8 cellular contexts compared by ENCODE assay signal in genomic region chr15:83065431-83065830, GRCh38. TPM values are rescaled to one million over a fixed set of nuclear protein-coding genes. Genes with fewer than 3 reads are reported as not detected.
A peak's percentile ranks its signal among the peaks of the same experiment; 100 is the strongest.
DNase-seq lines count a peak whose midpoint lies in the region; ATAC-seq and TF ChIP-seq lines count a peak whose summit lies in the region.

No MANE protein-coding gene starts in this region.

- H3K4me1 Mint-ChIP-seq in activated CD4-positive, alpha-beta memory T cell treated with anti-CD3 and anti-CD28 coated beads for 36 hours (ENCODE audit: low read depth) = peaks cover 27% of the 10 kb centered on the region
- peaks cover 31% of the 10 kb centered on the region for H3K4me1 Mint-ChIP-seq in stimulated activated naive CD8-positive, alpha-beta T cell treated with anti-CD3 and anti-CD28 coated beads, Interleukin-15, amount 100 ng/mL, for 72 hours

- peaks cover 7% of the 10 kb centered on the region for H3K9me3 Mint-ChIP-seq in activated CD4-positive, alpha-beta memory T cell treated with anti-CD3 and anti-CD28 coated beads for 36 hours
- H3K9me3 Mint-ChIP-seq in stimulated activated naive CD8-positive, alpha-beta T cell treated with anti-CD3 and anti-CD28 coated beads, Interleukin-15, amount 100 ng/mL, for 72 hours = peaks cover 0 to 5% of the 10 kb centered on the region in 2 donors

- 38% methylated on average over 3 of the region's 3 CpGs for WGBS in SK-N-SH (ENCODE audit: low lambda C conversion rate)

- POLR2A ChIA-PET in SK-N-SH (lab: Yijun Ruan, JAX) = no interaction called here
- POLR2A ChIA-PET in activated CD4-positive, alpha-beta memory T cell treated with anti-CD3 and anti-CD28 coated beads for 36 hours (lab: Charles Lee) = interaction anchor here (0.9 kb wide), 1 partner anchor 9 kb away, joined by 3 read pairs; no protein-coding TSS in a partner anchor

- H3K9ac ChIP-seq in SK-N-SH = peak overlapping the region; percentile 95

- peaks cover 53% of the 10 kb centered on the region for H4K20me1 ChIP-seq in SK-N-SH (ENCODE audit: insufficient read depth)

- intact Hi-C loops in activated CD4-positive, alpha-beta memory T cell treated with anti-CD3 and anti-CD28 coated beads for 36 hours (cut with micrococcal nuclease) = loop anchor here (5.0 kb wide), 1 partner anchor 42 kb away; the partner anchor contains the start of gene TM6SF1

- H3K4me3 Mint-ChIP-seq in activated CD4-positive, alpha-beta memory T cell treated with anti-CD3 and anti-CD28 coated beads for 36 hours = peak overlapping the region; percentile 86
- no peak overlapping the region for H3K4me3 Mint-ChIP-seq in stimulated activated naive CD8-positive, alpha-beta T cell treated with anti-CD3 and anti-CD28 coated beads, Interleukin-15, amount 100 ng/mL, for 72 hours

- H3K9me3 ChIP-seq in SK-N-SH = no peaks in the 10 kb centered on the region
- H3K9me3 ChIP-seq in iPS-18c (ENCODE audit: control insufficient read depth, insufficient read depth, low read length) = no peaks in the 10 kb centered on the region

- no peak for TF ChIP-seq RAD21 in SK-N-SH (IDR thresholded peaks at IDR 0.05; ENCODE audit: low read length)

- DNase-seq in SK-N-SH (no peak), superior temporal gyrus (ENCODE audit: extremely low spot score) (no peak), KG1 (lab: John Stamatoyannopoulos, UW) (no peak), SW480 (ENCODE audit: low spot score) (no peak)
- DNase-seq in activated CD4-positive, alpha-beta memory T cell treated with anti-CD3 and anti-CD28 coated beads for 36 hours = no peak
- no peak for DNase-seq in stimulated activated naive CD8-positive, alpha-beta T cell treated with anti-CD3 and anti-CD28 coated beads, Interleukin-15, amount 100 ng/mL, for 72 hours

- H3K36me3 ChIP-seq in SK-N-SH (replicated peaks in 1 of 2; ENCODE audit: control insufficient read depth in 1 of 2, insufficient read depth in 2 of 2, low read length in 1 of 2) = peaks cover 6 to 7% of the 10 kb centered on the region in 2 experiments

- no peaks in the 10 kb centered on the region for H3K27me3 Mint-ChIP-seq in activated CD4-positive, alpha-beta memory T cell treated with anti-CD3 and anti-CD28 coated beads for 36 hours
- no peaks in the 10 kb centered on the region for H3K27me3 Mint-ChIP-seq in stimulated activated naive CD8-positive, alpha-beta T cell treated with anti-CD3 and anti-CD28 coated beads, Interleukin-15, amount 100 ng/mL, for 72 hours

- CTCF ChIA-PET in SK-N-SH (lab: Yijun Ruan, JAX) = no interaction called here
- CTCF ChIA-PET in activated CD4-positive, alpha-beta memory T cell treated with anti-CD3 and anti-CD28 coated beads for 36 hours (lab: Charles Lee) = interaction anchor here (2.5 kb wide), 1 partner anchor 54 kb away, joined by 12 read pairs; the partner anchor contains the start of gene C15orf40

- peaks cover 24 to 31% of the 10 kb centered on the region in 2 experiments; a peak in 3 of 4 replicates for H3K4me1 ChIP-seq in SK-N-SH (ENCODE audit: control insufficient read depth in 1 of 2, insufficient read depth in 2 of 2, low read depth in 1 of 2, low read length in 1 of 2)

- peaks cover 17% of the 10 kb centered on the region for H3F3A ChIP-seq in SK-N-SH (replicated peaks; ENCODE audit: insufficient read depth)

- peaks cover 10% of the 10 kb centered on the region for H3K36me3 Mint-ChIP-seq in activated CD4-positive, alpha-beta memory T cell treated with anti-CD3 and anti-CD28 coated beads for 36 hours

- no peak for TF ChIP-seq CTCF in SK-N-SH (IDR thresholded peaks at IDR 0.05)

- peaks cover 64% of the 10 kb centered on the region for H3K79me2 ChIP-seq in SK-N-SH (ENCODE audit: insufficient read depth)

- H3K4me3 ChIP-seq in SK-N-SH (ENCODE audit: low read depth in 2 of 2, low read length in 1 of 2) (peak overlapping the region; percentile 86 to 94), iPS-18c (ENCODE audit: insufficient read depth, low read depth, low read length) (peak overlapping the region; percentile 55)

- ATAC-seq in SK-N-SH treated with all-trans-retinoic acid at 6 μM for 48 hours = no peak
- ATAC-seq in stimulated activated naive CD8-positive, alpha-beta T cell treated with anti-CD3 and anti-CD28 coated beads, Interleukin-15, amount 100 ng/mL, for 72 hours = no peak

- no peak overlapping the region for H2AFZ ChIP-seq in SK-N-SH (ENCODE audit: low read depth)

- no peaks in the 10 kb centered on the region for H3K27me3 ChIP-seq in SK-N-SH (ENCODE audit: insufficient read depth)

- H3K9me2 ChIP-seq in SK-N-SH = no peaks in the 10 kb centered on the region

- no peak for TF ChIP-seq EP300 in SK-N-SH (IDR thresholded peaks at IDR 0.05; ENCODE audit: borderline replicate concordance in 1 of 2, low read depth in 1 of 2, low read length in 1 of 2)

- H3K4me2 ChIP-seq in SK-N-SH = peak overlapping the region; percentile 86

- peak overlapping the region; percentile 85 for H3K27ac Mint-ChIP-seq in activated CD4-positive, alpha-beta memory T cell treated with anti-CD3 and anti-CD28 coated beads for 36 hours
- H3K27ac Mint-ChIP-seq in stimulated activated naive CD8-positive, alpha-beta T cell treated with anti-CD3 and anti-CD28 coated beads, Interleukin-15, amount 100 ng/mL, for 72 hours = peak overlapping the region; percentile 24 to 89

- peak overlapping the region in 1 of 2 experiments; percentile 91; a peak in 1 of 4 replicates for H3K27ac ChIP-seq in SK-N-SH (ENCODE audit: low read depth in 2 of 2, low read length in 1 of 2)

TF ChIP-seq in SK-N-SH, 30 proteins besides CTCF, POLR2A, EP300 and RAD21 (continues in another document):
- no peak for TF ChIP-seq SIN3A (IDR thresholded peaks at IDR 0.05; ENCODE audit: borderline replicate concordance, low read depth, low read length)
- no peak for TF ChIP-seq REST (IDR thresholded peaks at IDR 0.05; ENCODE audit: low read depth, low read length)

TF ChIP-seq in SK-N-SH treated with all-trans-retinoic acid at 6 μM for 48 hours, 23 proteins besides CTCF, POLR2A, EP300 and RAD21:
- no peak for TF ChIP-seq CREB5 (CRISPR knock-in tag; IDR thresholded peaks at IDR 0.05; ENCODE audit: low read depth)
- TF ChIP-seq GLIS3 (CRISPR knock-in tag; IDR thresholded peaks at IDR 0.05) = no peak
- TF ChIP-seq ISL1 (CRISPR knock-in tag; IDR thresholded peaks at IDR 0.05) = no peak
- TF ChIP-seq RARB (CRISPR knock-in tag; IDR thresholded peaks at IDR 0.05) = no peak
- TF ChIP-seq SNAI2 (CRISPR knock-in tag; IDR thresholded peaks at IDR 0.05) = no peak
- no peak for TF ChIP-seq BACH2 (CRISPR knock-in tag; IDR thresholded peaks at IDR 0.05; ENCODE audit: borderline replicate concordance)

RNA-seq across cellular contexts. Expression of gene BTBD1, which starts 1.6 kb away (rescaled TPM):
- polyA plus RNA-seq in SK-N-SH (2012; rRNA removed) = 34.4 and 42.5 TPM in 2 replicates
- 51.2 and 56.5 TPM in 2 replicates for polyA plus RNA-seq in SK-N-SH (2012; cell fraction: cytosol; rRNA removed)
- 15.6 and 26.7 TPM in 2 replicates for polyA plus RNA-seq in SK-N-SH (2012; cell fraction: nucleus; rRNA removed)
- total RNA-seq in activated CD4-positive, alpha-beta memory T cell treated with anti-CD3 and anti-CD28 coated beads for 36 hours = 10 to 100 TPM; 52.9 to 53.3 TPM

RNA-seq across cellular contexts. Expression of gene TM6SF1, which starts 42.0 kb away (rescaled TPM):
- polyA plus RNA-seq in SK-N-SH (2012; rRNA removed) = 0.12 and 0.16 TPM in 2 replicates
- polyA plus RNA-seq in SK-N-SH (2012; cell fraction: cytosol; rRNA removed) = 0.05 and 0.08 TPM in 2 replicates
- 0.04 and 0.08 TPM in 2 replicates for polyA plus RNA-seq in SK-N-SH (2012; cell fraction: nucleus; rRNA removed)
- 1 to 10 TPM; 1.9 to 2.2 TPM for total RNA-seq in activated CD4-positive, alpha-beta memory T cell treated with anti-CD3 and anti-CD28 coated beads for 36 hours

RNA-seq across cellular contexts. Expression of gene C15orf40, which starts 54.0 kb away (rescaled TPM):
- polyA plus RNA-seq in SK-N-SH (2012; rRNA removed) = 44.1 and 46.6 TPM in 2 replicates
- polyA plus RNA-seq in SK-N-SH (2012; cell fraction: cytosol; rRNA removed) = 49.9 and 51.1 TPM in 2 replicates
- polyA plus RNA-seq in SK-N-SH (2012; cell fraction: nucleus; rRNA removed) = 17.7 and 20.9 TPM in 2 replicates
- 10 to 100 TPM; 21.8 to 26.3 TPM for total RNA-seq in activated CD4-positive, alpha-beta memory T cell treated with anti-CD3 and anti-CD28 coated beads for 36 hours
